1 cellular context compared by ENCODE assay signal in the genomic region with DNA sequence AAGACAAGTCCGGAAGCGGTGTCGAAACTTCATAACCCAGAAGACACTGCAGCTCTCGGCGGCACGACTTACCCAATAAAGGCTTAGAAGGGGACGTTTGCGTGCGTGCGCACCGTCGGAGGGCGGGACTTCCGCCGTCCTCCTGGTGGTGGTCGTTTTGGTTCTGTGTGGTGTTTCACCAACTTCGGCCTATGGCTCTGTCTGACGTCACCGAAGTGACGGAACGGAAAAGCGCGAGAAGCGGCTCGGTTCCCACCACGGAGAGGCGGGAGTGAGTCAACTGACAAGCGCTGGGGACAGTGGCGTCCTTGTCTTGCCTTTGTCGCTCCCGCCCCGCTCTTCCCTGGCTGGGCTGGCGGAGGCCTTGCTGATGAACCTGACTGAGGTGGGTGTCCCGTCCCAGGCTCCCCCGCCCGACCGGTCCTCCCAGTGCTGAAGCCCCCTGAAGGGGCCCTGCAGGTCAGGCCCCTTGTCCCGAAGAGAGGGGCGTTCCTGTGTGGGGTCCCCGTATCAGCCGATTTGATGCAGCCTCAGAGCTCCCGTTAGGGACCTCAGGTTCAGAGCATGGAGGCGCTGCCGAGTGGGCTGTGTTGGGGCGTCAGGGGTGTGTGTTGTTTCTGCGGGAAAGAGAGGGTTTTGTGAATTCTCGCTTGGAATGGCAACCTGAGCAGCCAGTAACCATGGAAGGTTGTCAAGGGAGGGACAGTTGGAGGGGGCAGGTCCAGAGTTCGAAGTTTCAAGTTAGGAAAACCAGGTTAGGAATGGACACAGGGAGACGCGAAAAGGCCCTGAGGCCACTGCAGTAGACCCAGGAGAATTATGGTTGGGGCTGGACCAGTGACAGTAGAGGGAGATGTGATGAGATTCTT.
TF ChIP-seq lines count a peak whose summit lies in the region.

A gene (plus strand): TSS at position 125 of the 869 bp plus-strand sequence. CDS start 246 bp downstream, at position 371.

TF ChIP-seq in HepG2, 621 proteins besides CTCF, POLR2A, EP300 and RAD21 (continued from another document and continues in another):
- TF ChIP-seq, protein P1, sequence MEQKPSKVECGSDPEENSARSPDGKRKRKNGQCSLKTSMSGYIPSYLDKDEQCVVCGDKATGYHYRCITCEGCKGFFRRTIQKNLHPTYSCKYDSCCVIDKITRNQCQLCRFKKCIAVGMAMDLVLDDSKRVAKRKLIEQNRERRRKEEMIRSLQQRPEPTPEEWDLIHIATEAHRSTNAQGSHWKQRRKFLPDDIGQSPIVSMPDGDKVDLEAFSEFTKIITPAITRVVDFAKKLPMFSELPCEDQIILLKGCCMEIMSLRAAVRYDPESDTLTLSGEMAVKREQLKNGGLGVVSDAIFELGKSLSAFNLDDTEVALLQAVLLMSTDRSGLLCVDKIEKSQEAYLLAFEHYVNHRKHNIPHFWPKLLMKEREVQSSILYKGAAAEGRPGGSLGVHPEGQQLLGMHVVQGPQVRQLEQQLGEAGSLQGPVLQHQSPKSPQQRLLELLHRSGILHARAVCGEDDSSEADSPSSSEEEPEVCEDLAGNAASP (CRISPR knock-in tag; IDR thresholded peaks at IDR 0.05; ENCODE audit: borderline replicate concordance), result peak; percentile 34; the same call in 1 of the 2 replicates
- TF ChIP-seq KDM1A (CRISPR knock-in tag; IDR thresholded peaks at IDR 0.05) (peak; percentile 81), SMAD1 (CRISPR knock-in tag; IDR thresholded peaks at IDR 0.05; ENCODE audit: borderline replicate concordance, low read depth) (peak; percentile 59; the same call in 1 of the 2 replicates), ATF1 (CRISPR knock-in tag; IDR thresholded peaks at IDR 0.05) (peak; percentile 95), EZH2 (conservative IDR thresholded peaks at IDR 0.05; ENCODE audit: low read depth, low read length) (no peak), YEATS2 (CRISPR knock-in tag; IDR thresholded peaks at IDR 0.05; ENCODE audit: borderline replicate concordance) (peak; percentile 96; the same call in 1 of the 2 replicates), ZNF30 (CRISPR knock-in tag; IDR thresholded peaks at IDR 0.05) (no peak), RFX1 (IDR thresholded peaks at IDR 0.05) (peak; percentile 68), MEF2D (CRISPR knock-in tag; IDR thresholded peaks at IDR 0.05) (peak; percentile 39; the same call in 1 of the 2 replicates), PHF20 (CRISPR knock-in tag; IDR thresholded peaks at IDR 0.05) (peak; percentile 88), PHF8 (CRISPR knock-in tag; IDR thresholded peaks at IDR 0.05) (peak; percentile 74), KDM4B (CRISPR knock-in tag; IDR thresholded peaks at IDR 0.05) (no peak), ZNF614 (CRISPR knock-in tag; IDR thresholded peaks at IDR 0.05; ENCODE audit: borderline replicate concordance) (0 out of 2 replicates have a peak, but pooled peaks have one; percentile 62), ERF (CRISPR knock-in tag; IDR thresholded peaks at IDR 0.05) (peak; percentile 50; the same call in 1 of the 2 replicates), NFRKB (IDR thresholded peaks at IDR 0.05) (no peak), PHB2 (IDR thresholded peaks at IDR 0.05; ENCODE audit: partially characterized antibody) (no peak), ZNF317 (CRISPR knock-in tag; IDR thresholded peaks at IDR 0.05) (peak; percentile 69; the same call in 1 of the 2 replicates), ZNF567 (CRISPR knock-in tag; IDR thresholded peaks at IDR 0.05; ENCODE audit: borderline replicate concordance) (peak; percentile 78; the same call in 1 of the 2 replicates), CEBPG (CRISPR knock-in tag; IDR thresholded peaks at IDR 0.05) (peak; percentile 83), HOXA3 (CRISPR knock-in tag; IDR thresholded peaks at IDR 0.05) (peak; percentile 100), NFYC (CRISPR knock-in tag; IDR thresholded peaks at IDR 0.05) (peak; percentile 95), MZF1 (CRISPR knock-in tag; IDR thresholded peaks at IDR 0.05; ENCODE audit: borderline replicate concordance) (0 out of 2 replicates have a peak, but pooled peaks have one; percentile 34), CAMTA2 (CRISPR knock-in tag; IDR thresholded peaks at IDR 0.05; ENCODE audit: borderline replicate concordance) (no peak), HNRNPLL (IDR thresholded peaks at IDR 0.05; ENCODE audit: low read depth, low read length, poor library complexity, severe bottlenecking) (peak; percentile 68), CREM (IDR thresholded peaks at IDR 0.05) (peak; percentile 99), CREM (CRISPR knock-in tag; IDR thresholded peaks at IDR 0.05) (peak; percentile 65; the same call in 1 of the 2 replicates), ATF7-NPFF (CRISPR knock-in tag; IDR thresholded peaks at IDR 0.05; ENCODE audit: low read depth) (0 out of 2 replicates have a peak, but pooled peaks have one; percentile 25), JUNB (CRISPR knock-in tag; IDR thresholded peaks at IDR 0.05; ENCODE audit: borderline replicate concordance) (no peak; the same call in 1 of the 2 replicates), ZNF782 (CRISPR knock-in tag; IDR thresholded peaks at IDR 0.05; ENCODE audit: borderline replicate concordance) (0 out of 2 replicates have a peak, but pooled peaks have one; percentile 45), KLF16 (CRISPR knock-in tag; IDR thresholded peaks at IDR 0.05) (peak in 1 of 2 experiments; percentile 62; a peak in 1 of 4 replicates), SAP130 (CRISPR knock-in tag; IDR thresholded peaks at IDR 0.05; ENCODE audit: low read depth) (peak; percentile 95), TBX3 (IDR thresholded peaks at IDR 0.05; ENCODE audit: borderline replicate concordance) (peak; percentile 44; the same call in 1 of the 2 replicates), ZNF772 (CRISPR knock-in tag; IDR thresholded peaks at IDR 0.05) (0 out of 2 replicates have a peak, but pooled peaks have one; percentile 27), KDM2A (CRISPR knock-in tag; IDR thresholded peaks at IDR 0.05; ENCODE audit: borderline replicate concordance, low read depth) (peak; percentile 87), NR2F6 (IDR thresholded peaks at IDR 0.05) (no peak), NR2F6 (CRISPR knock-in tag; IDR thresholded peaks at IDR 0.05) (peak; percentile 31; the same call in 1 of the 2 replicates), NR2C2 (CRISPR knock-in tag; IDR thresholded peaks at IDR 0.05; ENCODE audit: borderline replicate concordance) (peak; percentile 57), BCL6 (CRISPR knock-in tag; IDR thresholded peaks at IDR 0.05) (0 out of 2 replicates have a peak, but pooled peaks have one; percentile 16), RXRA (CRISPR knock-in tag; IDR thresholded peaks at IDR 0.05) (peak; percentile 62)
- TF ChIP-seq, protein P2, sequence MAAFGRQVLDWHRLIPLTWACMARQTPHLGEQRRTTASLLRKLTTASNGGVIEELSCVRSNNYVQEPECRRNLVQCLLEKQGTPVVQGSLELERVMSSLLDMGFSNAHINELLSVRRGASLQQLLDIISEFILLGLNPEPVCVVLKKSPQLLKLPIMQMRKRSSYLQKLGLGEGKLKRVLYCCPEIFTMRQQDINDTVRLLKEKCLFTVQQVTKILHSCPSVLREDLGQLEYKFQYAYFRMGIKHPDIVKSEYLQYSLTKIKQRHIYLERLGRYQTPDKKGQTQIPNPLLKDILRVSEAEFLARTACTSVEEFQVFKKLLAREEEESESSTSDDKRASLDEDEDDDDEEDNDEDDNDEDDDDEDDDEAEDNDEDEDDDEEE (CRISPR knock-in tag; IDR thresholded peaks at IDR 0.05), result no peak
- TF ChIP-seq, protein P3, sequence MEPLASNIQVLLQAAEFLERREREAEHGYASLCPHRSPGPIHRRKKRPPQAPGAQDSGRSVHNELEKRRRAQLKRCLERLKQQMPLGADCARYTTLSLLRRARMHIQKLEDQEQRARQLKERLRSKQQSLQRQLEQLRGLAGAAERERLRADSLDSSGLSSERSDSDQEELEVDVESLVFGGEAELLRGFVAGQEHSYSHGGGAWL (CRISPR knock-in tag; IDR thresholded peaks at IDR 0.05), result peak; percentile 28
- TF ChIP-seq, protein P4, sequence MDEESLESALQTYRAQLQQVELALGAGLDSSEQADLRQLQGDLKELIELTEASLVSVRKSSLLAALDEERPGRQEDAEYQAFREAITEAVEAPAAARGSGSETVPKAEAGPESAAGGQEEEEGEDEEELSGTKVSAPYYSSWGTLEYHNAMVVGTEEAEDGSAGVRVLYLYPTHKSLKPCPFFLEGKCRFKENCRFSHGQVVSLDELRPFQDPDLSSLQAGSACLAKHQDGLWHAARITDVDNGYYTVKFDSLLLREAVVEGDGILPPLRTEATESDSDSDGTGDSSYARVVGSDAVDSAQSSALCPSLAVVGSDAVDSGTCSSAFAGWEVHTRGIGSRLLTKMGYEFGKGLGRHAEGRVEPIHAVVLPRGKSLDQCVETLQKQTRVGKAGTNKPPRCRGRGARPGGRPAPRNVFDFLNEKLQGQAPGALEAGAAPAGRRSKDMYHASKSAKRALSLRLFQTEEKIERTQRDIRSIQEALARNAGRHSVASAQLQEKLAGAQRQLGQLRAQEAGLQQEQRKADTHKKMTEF (CRISPR knock-in tag; IDR thresholded peaks at IDR 0.05), result peak; percentile 76; the same call in 1 of the 2 replicates
- TF ChIP-seq, protein P5, sequence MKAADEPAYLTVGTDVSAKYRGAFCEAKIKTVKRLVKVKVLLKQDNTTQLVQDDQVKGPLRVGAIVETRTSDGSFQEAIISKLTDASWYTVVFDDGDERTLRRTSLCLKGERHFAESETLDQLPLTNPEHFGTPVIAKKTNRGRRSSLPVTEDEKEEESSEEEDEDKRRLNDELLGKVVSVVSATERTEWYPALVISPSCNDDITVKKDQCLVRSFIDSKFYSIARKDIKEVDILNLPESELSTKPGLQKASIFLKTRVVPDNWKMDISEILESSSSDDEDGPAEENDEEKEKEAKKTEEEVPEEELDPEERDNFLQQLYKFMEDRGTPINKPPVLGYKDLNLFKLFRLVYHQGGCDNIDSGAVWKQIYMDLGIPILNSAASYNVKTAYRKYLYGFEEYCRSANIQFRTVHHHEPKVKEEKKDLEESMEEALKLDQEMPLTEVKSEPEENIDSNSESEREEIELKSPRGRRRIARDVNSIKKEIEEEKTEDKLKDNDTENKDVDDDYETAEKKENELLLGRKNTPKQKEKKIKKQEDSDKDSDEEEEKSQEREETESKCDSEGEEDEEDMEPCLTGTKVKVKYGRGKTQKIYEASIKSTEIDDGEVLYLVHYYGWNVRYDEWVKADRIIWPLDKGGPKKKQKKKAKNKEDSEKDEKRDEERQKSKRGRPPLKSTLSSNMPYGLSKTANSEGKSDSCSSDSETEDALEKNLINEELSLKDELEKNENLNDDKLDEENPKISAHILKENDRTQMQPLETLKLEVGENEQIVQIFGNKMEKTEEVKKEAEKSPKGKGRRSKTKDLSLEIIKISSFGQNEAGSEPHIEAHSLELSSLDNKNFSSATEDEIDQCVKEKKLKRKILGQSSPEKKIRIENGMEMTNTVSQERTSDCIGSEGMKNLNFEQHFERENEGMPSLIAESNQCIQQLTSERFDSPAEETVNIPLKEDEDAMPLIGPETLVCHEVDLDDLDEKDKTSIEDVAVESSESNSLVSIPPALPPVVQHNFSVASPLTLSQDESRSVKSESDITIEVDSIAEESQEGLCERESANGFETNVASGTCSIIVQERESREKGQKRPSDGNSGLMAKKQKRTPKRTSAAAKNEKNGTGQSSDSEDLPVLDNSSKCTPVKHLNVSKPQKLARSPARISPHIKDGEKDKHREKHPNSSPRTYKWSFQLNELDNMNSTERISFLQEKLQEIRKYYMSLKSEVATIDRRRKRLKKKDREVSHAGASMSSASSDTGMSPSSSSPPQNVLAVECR (CRISPR knock-in tag; IDR thresholded peaks at IDR 0.05; ENCODE audit: borderline replicate concordance), result peak; percentile 94
- TF ChIP-seq, protein P6, sequence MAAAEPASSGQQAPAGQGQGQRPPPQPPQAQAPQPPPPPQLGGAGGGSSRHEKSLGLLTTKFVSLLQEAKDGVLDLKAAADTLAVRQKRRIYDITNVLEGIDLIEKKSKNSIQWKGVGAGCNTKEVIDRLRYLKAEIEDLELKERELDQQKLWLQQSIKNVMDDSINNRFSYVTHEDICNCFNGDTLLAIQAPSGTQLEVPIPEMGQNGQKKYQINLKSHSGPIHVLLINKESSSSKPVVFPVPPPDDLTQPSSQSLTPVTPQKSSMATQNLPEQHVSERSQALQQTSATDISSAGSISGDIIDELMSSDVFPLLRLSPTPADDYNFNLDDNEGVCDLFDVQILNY (CRISPR knock-in tag; conservative IDR thresholded peaks at IDR 0.05), result no peak
- TF ChIP-seq, protein P7, sequence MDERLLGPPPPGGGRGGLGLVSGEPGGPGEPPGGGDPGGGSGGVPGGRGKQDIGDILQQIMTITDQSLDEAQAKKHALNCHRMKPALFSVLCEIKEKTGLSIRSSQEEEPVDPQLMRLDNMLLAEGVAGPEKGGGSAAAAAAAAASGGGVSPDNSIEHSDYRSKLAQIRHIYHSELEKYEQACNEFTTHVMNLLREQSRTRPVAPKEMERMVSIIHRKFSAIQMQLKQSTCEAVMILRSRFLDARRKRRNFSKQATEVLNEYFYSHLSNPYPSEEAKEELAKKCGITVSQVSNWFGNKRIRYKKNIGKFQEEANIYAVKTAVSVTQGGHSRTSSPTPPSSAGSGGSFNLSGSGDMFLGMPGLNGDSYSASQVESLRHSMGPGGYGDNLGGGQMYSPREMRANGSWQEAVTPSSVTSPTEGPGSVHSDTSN (CRISPR knock-in tag; IDR thresholded peaks at IDR 0.05), result 0 out of 2 replicates have a peak, but pooled peaks have one; percentile 20
- TF ChIP-seq, protein P8, sequence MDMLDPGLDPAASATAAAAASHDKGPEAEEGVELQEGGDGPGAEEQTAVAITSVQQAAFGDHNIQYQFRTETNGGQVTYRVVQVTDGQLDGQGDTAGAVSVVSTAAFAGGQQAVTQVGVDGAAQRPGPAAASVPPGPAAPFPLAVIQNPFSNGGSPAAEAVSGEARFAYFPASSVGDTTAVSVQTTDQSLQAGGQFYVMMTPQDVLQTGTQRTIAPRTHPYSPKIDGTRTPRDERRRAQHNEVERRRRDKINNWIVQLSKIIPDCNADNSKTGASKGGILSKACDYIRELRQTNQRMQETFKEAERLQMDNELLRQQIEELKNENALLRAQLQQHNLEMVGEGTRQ (IDR thresholded peaks at IDR 0.05; ENCODE audit: low read depth, low read length), result no peak
- TF ChIP-seq, protein P8 (CRISPR knock-in tag; IDR thresholded peaks at IDR 0.05; ENCODE audit: borderline replicate concordance), result peak; percentile 48; the same call in 1 of the 2 replicates
- TF ChIP-seq, protein P9, sequence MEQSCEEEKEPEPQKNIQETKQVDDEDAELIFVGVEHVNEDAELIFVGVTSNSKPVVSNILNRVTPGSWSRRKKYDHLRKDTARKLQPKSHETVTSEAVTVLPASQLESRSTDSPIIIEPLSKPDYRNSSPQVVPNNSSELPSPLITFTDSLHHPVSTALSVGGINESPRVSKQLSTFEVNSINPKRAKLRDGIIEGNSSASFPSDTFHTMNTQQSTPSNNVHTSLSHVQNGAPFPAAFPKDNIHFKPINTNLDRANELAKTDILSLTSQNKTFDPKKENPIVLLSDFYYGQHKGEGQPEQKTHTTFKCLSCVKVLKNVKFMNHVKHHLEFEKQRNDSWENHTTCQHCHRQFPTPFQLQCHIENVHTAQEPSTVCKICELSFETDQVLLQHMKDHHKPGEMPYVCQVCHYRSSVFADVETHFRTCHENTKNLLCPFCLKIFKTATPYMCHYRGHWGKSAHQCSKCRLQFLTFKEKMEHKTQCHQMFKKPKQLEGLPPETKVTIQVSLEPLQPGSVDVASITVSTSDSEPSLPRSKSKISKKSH (CRISPR knock-in tag; IDR thresholded peaks at IDR 0.05; ENCODE audit: borderline replicate concordance), result peak; percentile 90
